ENCODE assay signal across 31 cellular contexts in the genomic region with DNA sequence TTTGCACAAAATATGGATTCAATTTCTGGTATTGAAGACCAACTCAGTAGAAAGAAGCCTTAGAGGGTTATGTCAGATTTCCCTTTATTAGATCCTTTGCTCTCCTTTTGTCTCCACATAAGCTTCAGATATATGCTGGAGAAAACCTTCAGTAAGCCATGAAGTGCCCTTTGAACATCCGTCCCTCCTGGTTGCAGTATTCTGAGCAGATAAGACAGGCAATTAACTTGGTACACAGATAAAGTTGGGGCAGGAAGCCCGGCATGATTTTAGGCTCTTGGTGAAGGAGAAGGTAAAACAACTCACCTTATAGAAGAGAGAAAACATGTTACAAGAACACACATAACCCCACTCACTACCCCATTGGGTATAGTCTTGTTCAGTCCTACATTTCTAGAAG.
"Had no signal": no experiment of that assay in that cellular context is flagged by ENCODE, and none has a peak within 500 bp of the region (broad histone marks: within the 10 kb centered on the region; RNA-seq: fewer than 3 reads in every experiment).

No MANE protein-coding gene starts in this region.

- H3K36me3 ChIP-seq: brain microvascular endothelial cell, WERI-Rb-1 had no signal

- DNase-seq: activated B cell treated with CpG ODN at 0.5 μM for 24 hours; activated CD4-positive, alpha-beta T cell treated with anti-CD3 and anti-CD28 coated beads for 48 hours; activated CD4-positive, alpha-beta T cell treated with anti-CD3 and anti-CD28 coated beads, Interleukin-2, amount 50 U/mL, for 1 hour; activated CD4-positive, alpha-beta T cell treated with anti-CD3 and anti-CD28 coated beads, Interleukin-2, amount 50 U/mL, for 48 hours; activated CD8-positive, alpha-beta memory T cell treated with anti-CD3 and anti-CD28 coated beads for 24 hours; activated CD8-positive, alpha-beta T cell treated with anti-CD3 and anti-CD28 coated beads for 36 hours; activated effector memory CD4-positive, alpha-beta T cell treated with Interleukin-2 at 50 U/mL for 16 hours; activated gamma-delta T cell treated with Interleukin-2 at 50 U/mL for 16 hours; activated naive CD4-positive, alpha-beta T cell treated with anti-CD3 and anti-CD28 coated beads, Interleukin-2, amount 50 U/mL, for 16 hours; activated naive CD4-positive, alpha-beta T cell treated with Interleukin-2 at 50 U/mL for 16 hours; activated T-cell treated with anti-CD3 and anti-CD28 coated beads, Interleukin-2, amount 50 U/mL, for 4 hours; amniotic stem cell; anterior cingulate cortex; brain microvascular endothelial cell; cortex of kidney; dermis blood vessel endothelial cell; effector CD8-positive, alpha-beta T cell; foreskin fibroblast; SW 1271; T-cell; T-helper 9 cell; WERI-Rb-1 had no signal

- H3K4me1 Mint-ChIP-seq: activated B cell treated with CpG ODN at 0.5 μM for 24 hours; activated T-helper 17 cell treated with anti-CD3 and anti-CD28 coated beads, Interleukin-2, amount 50 U/mL, for 72 hours; central memory CD8-positive, alpha-beta T cell; T-cell had no signal

- H3K9me3 Mint-ChIP-seq: activated B cell treated with CpG ODN at 0.5 μM for 24 hours; activated CD8-positive, alpha-beta T cell treated with anti-CD3 and anti-CD28 coated beads for 36 hours; activated T-cell treated with anti-CD3 and anti-CD28 coated beads, Interleukin-2, amount 50 U/mL, for 4 hours; activated T-helper 17 cell treated with anti-CD3 and anti-CD28 coated beads, Interleukin-2, amount 50 U/mL, for 72 hours; central memory CD8-positive, alpha-beta T cell; T-cell; T-helper 1 cell treated with Interleukin-12 subunit alpha and Interleukin-12 subunit beta and Interleukin-4 antibody, amounts not matched to agents 30 μg/mL and 1 μg/mL, for 36 hours had no signal

- FAIRE-seq: astrocyte, bronchial epithelial cell, frontal cortex had no signal

- H3K27ac ChIP-seq: brain microvascular endothelial cell, WERI-Rb-1 had no signal

- H3K27ac Mint-ChIP-seq: activated B cell treated with CpG ODN at 0.5 μM for 24 hours; activated CD8-positive, alpha-beta T cell treated with anti-CD3 and anti-CD28 coated beads for 36 hours; activated naive CD8-positive, alpha-beta T cell; activated T-helper 17 cell treated with anti-CD3 and anti-CD28 coated beads, Interleukin-2, amount 50 U/mL, for 72 hours; T-helper 1 cell treated with Interleukin-12 subunit alpha and Interleukin-12 subunit beta and Interleukin-4 antibody, amounts not matched to agents 30 μg/mL and 1 μg/mL, for 36 hours had no signal

- H3K4me3 Mint-ChIP-seq: activated B cell treated with CpG ODN at 0.5 μM for 24 hours; activated CD8-positive, alpha-beta T cell treated with anti-CD3 and anti-CD28 coated beads for 36 hours; activated naive CD8-positive, alpha-beta T cell; activated T-cell treated with anti-CD3 and anti-CD28 coated beads, Interleukin-2, amount 50 U/mL, for 4 hours; activated T-helper 17 cell treated with anti-CD3 and anti-CD28 coated beads, Interleukin-2, amount 50 U/mL, for 72 hours; central memory CD8-positive, alpha-beta T cell; T-cell; T-helper 1 cell treated with Interleukin-12 subunit alpha and Interleukin-12 subunit beta and Interleukin-4 antibody, amounts not matched to agents 30 μg/mL and 1 μg/mL, for 36 hours had no signal

- H3K36me3 Mint-ChIP-seq: activated naive CD8-positive, alpha-beta T cell; T-cell had no signal

- ATAC-seq: activated CD4-positive, CD25-positive, alpha-beta regulatory T cell treated with anti-CD3 and anti-CD28 coated beads, Interleukin-2, amount 50 U/mL, for 24 hours; activated CD8-positive, alpha-beta T cell treated with anti-CD3 and anti-CD28 coated beads for 36 hours; activated T-cell treated with anti-CD3 and anti-CD28 coated beads, Interleukin-2, amount 50 U/mL, for 4 hours; activated T-helper 17 cell treated with anti-CD3 and anti-CD28 coated beads, Interleukin-2, amount 50 U/mL, for 72 hours; esophagus mucosa; T-cell had no signal

- H3K27me3 ChIP-seq: brain microvascular endothelial cell had no signal
